ENCODE assay signal across 10 cellular contexts in the genomic region with DNA sequence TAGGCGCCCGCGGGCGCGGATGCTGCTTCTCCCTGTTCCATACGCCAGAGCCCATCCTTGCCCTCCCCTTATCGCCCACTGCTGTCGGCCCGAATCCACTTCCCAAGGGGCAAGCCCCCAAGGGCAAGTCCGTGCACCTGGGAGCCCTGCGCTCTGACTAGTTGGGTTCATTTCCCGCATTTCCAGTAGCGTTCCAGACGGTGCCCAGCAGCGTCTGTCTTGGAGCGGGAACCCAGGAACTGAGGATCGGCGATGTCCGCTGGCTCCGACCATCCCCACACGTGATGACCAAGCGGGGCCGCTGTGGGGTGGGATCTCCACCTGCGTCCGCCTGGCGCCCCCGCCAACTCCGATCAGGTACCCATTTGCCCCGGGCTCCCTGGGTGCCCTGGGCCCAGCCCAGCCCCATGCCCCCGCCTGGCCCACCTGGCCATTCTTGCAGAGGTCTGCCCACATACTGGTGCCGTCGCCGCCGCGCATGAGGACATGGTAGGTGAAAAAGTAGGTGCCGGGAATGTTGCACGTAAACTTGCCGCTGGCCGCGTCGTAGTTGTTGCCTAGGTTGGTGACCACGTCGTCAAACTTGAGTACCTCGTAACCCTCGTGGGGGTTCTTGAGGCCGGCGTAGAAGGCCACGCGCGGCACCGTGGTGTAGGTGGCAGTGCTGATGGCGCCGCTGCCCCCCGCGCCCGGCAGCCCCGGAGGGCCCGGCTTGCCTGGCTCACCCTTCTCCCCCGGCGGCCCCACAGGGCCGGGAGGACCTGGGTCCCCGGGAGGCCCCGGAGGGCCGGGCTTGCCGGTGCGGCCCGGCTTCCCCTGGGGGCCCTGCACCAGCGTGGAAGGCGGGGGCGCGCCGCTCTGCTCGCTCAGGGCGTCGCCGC. TPM values are rescaled to one million over a fixed set of nuclear protein-coding genes. Genes with fewer than 3 reads are reported as not detected.
DNase-seq lines count a peak whose midpoint lies in the region; ATAC-seq, FAIRE-seq and TF ChIP-seq lines count a peak whose summit lies in the region.
"Had no signal": no experiment of that assay in that cellular context is flagged by ENCODE, and none has a peak within 500 bp of the region (broad histone marks: within the 10 kb centered on the region; RNA-seq: fewer than 3 reads in every experiment).

No MANE protein-coding gene starts in this region.

- H3K27ac Mint-ChIP-seq in naive thymus-derived CD4-positive, alpha-beta T cell = peak overlapping the region in 2 of 9 donors; percentile 31 to 55

- peaks cover 0 to 8% (median 0%) of the 10 kb centered on the region in 5 donors for H3K36me3 Mint-ChIP-seq in naive thymus-derived CD4-positive, alpha-beta T cell

- TF ChIP-seq RAD21 in K562 (CRISPR knock-in tag; conservative IDR thresholded peaks at IDR 0.05 in 1 of 2, IDR thresholded peaks at IDR 0.05 in 1 of 2) = no peak

- no peak overlapping the region for H3K4me2 ChIP-seq in K562 (ENCODE audit: insufficient read depth, low read length)

- no peak overlapping the region for H2AFZ ChIP-seq in K562 (ENCODE audit: low read depth, low read length)

- POLR2A ChIA-PET in AG04450 (lab: Yijun Ruan, JAX) = no interaction called here
- POLR2A ChIA-PET in K562 (lab: Yijun Ruan, JAX) = interaction anchor here (0.8 kb wide), 1 partner anchor 11 kb away, joined by 4 read pairs; no protein-coding TSS in a partner anchor
- POLR2A ChIA-PET in naive thymus-derived CD4-positive, alpha-beta T cell (lab: Charles Lee) = no interaction called here
- POLR2A ChIA-PET in HEK293T (lab: Yijun Ruan, JAX) = no interaction called here

- no peak overlapping the region for H3K27ac ChIP-seq in AG04450 (ENCODE audit: low read depth, low read length)
- no peak overlapping the region for H3K27ac ChIP-seq in K562 (ENCODE audit: extremely low read depth, low read depth, low read length)
- no peak overlapping the region for H3K27ac ChIP-seq in naive thymus-derived CD4-positive, alpha-beta T cell (ENCODE audit: low read depth, low read length)
- H3K27ac ChIP-seq: body of pancreas had no signal

- H3K79me2 ChIP-seq in K562 (ENCODE audit: control insufficient read depth, insufficient read depth, low read length) = no peaks in the 10 kb centered on the region

- H3K4me1 Mint-ChIP-seq in naive thymus-derived CD4-positive, alpha-beta T cell = peaks cover 23 to 38% (median 29%) of the 10 kb centered on the region in 7 donors

- peaks cover 39 to 88% (median 52%) of the 10 kb centered on the region in 5 donors for H3K27me3 Mint-ChIP-seq in naive thymus-derived CD4-positive, alpha-beta T cell

- intact Hi-C loops in K562 (cut with micrococcal nuclease) = no loop called here
- intact Hi-C loops in naive thymus-derived CD4-positive, alpha-beta T cell (cut with micrococcal nuclease) = loop anchor here in 1 of 2 donors (5.0 kb wide), 1 partner anchor 85 kb away; a partner anchor contains a TSS

- 47% methylated on average over 44 of the region's 76 CpGs for WGBS in K562 (ENCODE audit: insufficient coverage, low coverage, missing lambda C conversion rate)

- FAIRE-seq in K562 (lab: Jason Lieb, UNC) = no peak

- ATAC-seq in K562 (no peak), HG03432 (IDR thresholded peaks at IDR 0.05; ENCODE audit: unreplicated experiment) (no peak)
- ATAC-seq in naive thymus-derived CD4-positive, alpha-beta T cell = no peak

- no peak for TF ChIP-seq POLR2A in K562 (conservative IDR thresholded peaks at IDR 0.05)

- peaks cover 47% of the 10 kb centered on the region for H3K27me3 ChIP-seq in AG04450 (ENCODE audit: control insufficient read depth, insufficient read depth, low read length)
- peaks cover 42 to 67% of the 10 kb centered on the region in 2 experiments for H3K27me3 ChIP-seq in K562 (ENCODE audit: control insufficient read depth in 2 of 2, insufficient read depth in 2 of 2, low read length in 2 of 2)
- peaks cover 14 to 21% of the 10 kb centered on the region in 2 donors for H3K27me3 ChIP-seq in naive thymus-derived CD4-positive, alpha-beta T cell (ENCODE audit: control insufficient read depth in 2 of 2, insufficient read depth in 2 of 2, low read length in 2 of 2)

- no peak for DNase-seq in AG04450 (ENCODE audit: low read depth, low spot score)
- peak; percentile 34 for DNase-seq in COR-L47 (lab: John Stamatoyannopoulos, UW)
- DNase-seq in K562 (ENCODE audit: extremely low read depth in 1 of 4, low spot score in 3 of 4) = peak in 2 of 4 experiments; percentile 53 to 63
- no peak for DNase-seq in naive thymus-derived CD4-positive, alpha-beta T cell
- no peak for DNase-seq in T-helper 1 cell
- no peak for DNase-seq in AG08396 (ENCODE audit: low spot score)
- no peak for DNase-seq in HEK293T (ENCODE audit: extremely low spot score)

- H3K4me1 ChIP-seq in K562 (replicated peaks in 1 of 2; ENCODE audit: control insufficient read depth in 2 of 2, insufficient read depth in 2 of 2, low read length in 2 of 2) = peaks cover 7 to 32% of the 10 kb centered on the region in 2 experiments; a peak in 4 of 5 replicates
- H3K4me1 ChIP-seq in naive thymus-derived CD4-positive, alpha-beta T cell (ENCODE audit: control insufficient read depth in 2 of 2, insufficient read depth in 2 of 2, low read length in 2 of 2) = peaks cover 19 to 24% of the 10 kb centered on the region in 2 donors

- no peak for TF ChIP-seq EP300 in K562 (IDR thresholded peaks at IDR 0.05; ENCODE audit: low read length)

- no peaks in the 10 kb centered on the region for H3K36me3 ChIP-seq in K562 (ENCODE audit: control insufficient read depth, insufficient read depth, low read length)
- H3K36me3 ChIP-seq in naive thymus-derived CD4-positive, alpha-beta T cell (ENCODE audit: control insufficient read depth in 2 of 3, insufficient read depth in 3 of 3, low read length in 3 of 3) = no peaks in the 10 kb centered on the region

- peaks cover 0 to 2% (median 0%) of the 10 kb centered on the region in 11 donors for H3K9me3 Mint-ChIP-seq in naive thymus-derived CD4-positive, alpha-beta T cell

- no peaks in the 10 kb centered on the region for H3K9me1 ChIP-seq in K562 (ENCODE audit: control insufficient read depth, insufficient read depth, low read length)

- H3K9ac ChIP-seq in K562 (ENCODE audit: insufficient read depth in 1 of 2, low read depth in 2 of 2, low read length in 2 of 2) = peak overlapping the region in 1 of 2 experiments; percentile 83; a peak in 2 of 4 replicates

- TF ChIP-seq CTCF in AG04450 (IDR thresholded peaks at IDR 0.05; ENCODE audit: low read depth, low read length) = no peak
- no peak for TF ChIP-seq CTCF in K562 (IDR thresholded peaks at IDR 0.05 in 2 of 3, conservative IDR thresholded peaks at IDR 0.05 in 1 of 3; ENCODE audit: insufficient read depth in 2 of 3, low read depth in 1 of 3, low read length in 3 of 3)

- peaks cover 8% of the 10 kb centered on the region; the same call in 1 of the 2 replicates for H4K20me1 ChIP-seq in K562 (replicated peaks; ENCODE audit: control insufficient read depth, insufficient read depth, low read length)

- BruUV-seq in K562 (replicated peaks; lab: Mats Ljungman, UMichigan) = no TSS peak

- H3K9me3 ChIP-seq in AG04450 (ENCODE audit: control insufficient read depth, insufficient read depth, low read length) (no peaks in the 10 kb centered on the region; the same call in 1 of the 2 replicates), K562 (replicated peaks; ENCODE audit: control insufficient read depth, insufficient read depth, low read depth, low read length) (no peaks in the 10 kb centered on the region)
- H3K9me3 ChIP-seq in naive thymus-derived CD4-positive, alpha-beta T cell (ENCODE audit: control insufficient read depth in 2 of 3, low read length in 3 of 3) = no peaks in the 10 kb centered on the region
- H3K9me3 ChIP-seq: body of pancreas, mucosa of descending colon had no signal

- CTCF ChIA-PET in AG04450 (lab: Charles Lee) (interaction anchor here (0.8 kb wide), 1 partner anchor 47 kb away, joined by 3 read pairs; no protein-coding TSS in a partner anchor), K562 (lab: Yijun Ruan, JAX; ENCODE audit: low intra/inter-chr PET ratio) (no interaction called here), HEK293T (lab: Yijun Ruan, JAX) (no interaction called here)
- CTCF ChIA-PET in naive thymus-derived CD4-positive, alpha-beta T cell (lab: Charles Lee) = no interaction called here

- H3K4me3 ChIP-seq in AG04450 (ENCODE audit: low read depth, low read length) = peak overlapping the region; percentile 20; the same call in 1 of the 2 replicates
- H3K4me3 ChIP-seq in K562 = no peak overlapping the region
- peak overlapping the region; percentile 33 for H3K4me3 ChIP-seq in naive thymus-derived CD4-positive, alpha-beta T cell (ENCODE audit: low read length)
- H3K4me3 ChIP-seq: body of pancreas, mucosa of descending colon had no signal

- peak overlapping the region; percentile 32 to 75 (median 56) for H3K4me3 Mint-ChIP-seq in naive thymus-derived CD4-positive, alpha-beta T cell

- in situ Hi-C loops in K562 (cut with MboI) = no loop called here

RNA-seq across cellular contexts. Expression of a gene that starts 0.8 kb away (rescaled TPM):
- polyA plus RNA-seq in AG04450 (2011; rRNA removed) (1.9 and 2.2 TPM in 2 replicates), K562 (2011; rRNA removed) (0.05 and 0.07 TPM in 2 replicates), K562 (2014; fragmentation: Illumina TruSeq; extraction: Trizol) (not detected in 2 replicates), K562 (2014; fragmentation: Nextera tagmentation; extraction: Ambion mirVana) (not detected), K562 (2014; rRNA removed) (0.12 and 0.27 TPM in 2 replicates)
- 1.1 and 1.8 TPM in 2 replicates for polyA minus RNA-seq in AG04450 (2011; rRNA and poly(A)+ RNA removed)
- total RNA-seq in K562 (2011; cell fraction: chromatin; rRNA removed; ENCODE audit: low replicate concordance) = not detected in 2 replicates
- total RNA-seq in K562 (2011; cell fraction: nucleolus; rRNA removed) = 0.26 and 0.33 TPM in 2 replicates
- total RNA-seq in K562 (2011; cell fraction: nucleoplasm; rRNA removed) = not detected in 2 replicates
- total RNA-seq in K562 (2014; rRNA removed) (0.09 TPM in 1 of 2 replicates, not detected in the other), K562 (2014; rRNA removed; fragmentation: Illumina TruSeq; extraction: Trizol) (not detected in 2 replicates), K562 (2015; rRNA removed; fragmentation: Illumina TruSeq; extraction: Trizol) (not detected in 2 replicates), K562 (2021) (not detected in 2 replicates)
- 0.04 and 0.39 TPM in 2 replicates for polyA plus RNA-seq in K562 (2011; cell fraction: cytosol; rRNA removed)
- not detected in 2 replicates for polyA plus RNA-seq in K562 (2011; cell fraction: nucleus; rRNA removed)
- polyA plus RNA-seq in K562 (2012) = 0.13 and 0.29 TPM in 2 replicates
- not detected in 2 replicates for polyA minus RNA-seq in K562 (2011; rRNA and poly(A)+ RNA removed)
- polyA minus RNA-seq in K562 (2011; cell fraction: cytosol; rRNA and poly(A)+ RNA removed) = not detected in 2 replicates
- not detected in 2 replicates for polyA minus RNA-seq in K562 (2011; cell fraction: nucleus; rRNA and poly(A)+ RNA removed)
- under 1 TPM in 1 of 5 experiments, not detected in 4; 0.29 TPM for total RNA-seq in naive thymus-derived CD4-positive, alpha-beta T cell
- polyA plus RNA-seq in naive thymus-derived CD4-positive, alpha-beta T cell = not detected

RNA-seq across cellular contexts. Expression of a gene that starts 19.7 kb away (rescaled TPM):
- 2.4 and 2.6 TPM in 2 replicates for polyA plus RNA-seq in AG04450 (2011; rRNA removed)
- polyA minus RNA-seq in AG04450 (2011; rRNA and poly(A)+ RNA removed) = 9.5 and 13.3 TPM in 2 replicates
- 142 and 262 TPM in 2 replicates for total RNA-seq in K562 (2011; cell fraction: chromatin; rRNA removed; ENCODE audit: low replicate concordance)
- 144 and 163 TPM in 2 replicates for total RNA-seq in K562 (2011; cell fraction: nucleolus; rRNA removed)
- 146 and 190 TPM in 2 replicates for total RNA-seq in K562 (2011; cell fraction: nucleoplasm; rRNA removed)
- total RNA-seq in K562 (2014; rRNA removed) = 12.2 and 13.5 TPM in 2 replicates
- total RNA-seq in K562 (2014; rRNA removed; fragmentation: Illumina TruSeq; extraction: Trizol) = 5.6 and 8.4 TPM in 2 replicates
- total RNA-seq in K562 (2015; rRNA removed; fragmentation: Illumina TruSeq; extraction: Trizol) = 13.2 and 13.7 TPM in 2 replicates
- 39.5 and 42.8 TPM in 2 replicates for total RNA-seq in K562 (2021)
- 19.6 and 45.5 TPM in 2 replicates for polyA plus RNA-seq in K562 (2011; rRNA removed)
- 23.9 TPM in 2 replicates for polyA plus RNA-seq in K562 (2011; cell fraction: cytosol; rRNA removed)
- polyA plus RNA-seq in K562 (2011; cell fraction: nucleus; rRNA removed) = 91.3 and 126 TPM in 2 replicates
- polyA plus RNA-seq in K562 (2012) = 15.1 and 19.2 TPM in 2 replicates
- polyA plus RNA-seq in K562 (2014; fragmentation: Illumina TruSeq; extraction: Trizol) = 23.2 and 28.8 TPM in 2 replicates
- polyA plus RNA-seq in K562 (2014; fragmentation: Nextera tagmentation; extraction: Ambion mirVana) = 1 to 10 TPM; 2.0 to 3.0 TPM
- polyA plus RNA-seq in K562 (2014; rRNA removed) = 32.2 and 42.7 TPM in 2 replicates
- polyA minus RNA-seq in K562 (2011; rRNA and poly(A)+ RNA removed) = 16.5 and 16.9 TPM in 2 replicates
- 15.9 and 24.5 TPM in 2 replicates for polyA minus RNA-seq in K562 (2011; cell fraction: cytosol; rRNA and poly(A)+ RNA removed)
- 31.2 and 36.0 TPM in 2 replicates for polyA minus RNA-seq in K562 (2011; cell fraction: nucleus; rRNA and poly(A)+ RNA removed)
- total RNA-seq in naive thymus-derived CD4-positive, alpha-beta T cell = 10 to 100 TPM in 1 of 5 experiments, under 1 TPM in 1, not detected in 3; 0.17 to 57.2 TPM
- polyA plus RNA-seq in naive thymus-derived CD4-positive, alpha-beta T cell = not detected

RNA-seq across cellular contexts. Expression of a gene that starts 52.0 kb away (rescaled TPM):
- 0.40 and 0.46 TPM in 2 replicates for polyA plus RNA-seq in AG04450 (2011; rRNA removed)
- 0.61 TPM in 1 of 2 replicates, not detected in the other for polyA minus RNA-seq in AG04450 (2011; rRNA and poly(A)+ RNA removed)
- total RNA-seq in K562 (2011; cell fraction: chromatin; rRNA removed; ENCODE audit: low replicate concordance) = 1.1 and 2.2 TPM in 2 replicates
- total RNA-seq in K562 (2011; cell fraction: nucleolus; rRNA removed) = 0.53 and 1.0 TPM in 2 replicates
- 0.95 and 1.5 TPM in 2 replicates for total RNA-seq in K562 (2011; cell fraction: nucleoplasm; rRNA removed)
- 0.36 and 2.1 TPM in 2 replicates for total RNA-seq in K562 (2014; rRNA removed)
- total RNA-seq in K562 (2014; rRNA removed; fragmentation: Illumina TruSeq; extraction: Trizol) = 0.26 and 0.65 TPM in 2 replicates
- total RNA-seq in K562 (2015; rRNA removed; fragmentation: Illumina TruSeq; extraction: Trizol) = 0.07 and 0.45 TPM in 2 replicates
- 0.25 and 1.4 TPM in 2 replicates for total RNA-seq in K562 (2021)
- polyA plus RNA-seq in K562 (2011; rRNA removed) = 0.54 and 0.61 TPM in 2 replicates
- 0.55 and 0.64 TPM in 2 replicates for polyA plus RNA-seq in K562 (2011; cell fraction: cytosol; rRNA removed)
- 0.91 and 1.0 TPM in 2 replicates for polyA plus RNA-seq in K562 (2011; cell fraction: nucleus; rRNA removed)
- 0.85 and 3.1 TPM in 2 replicates for polyA plus RNA-seq in K562 (2012)
- 0.58 and 0.96 TPM in 2 replicates for polyA plus RNA-seq in K562 (2014; fragmentation: Illumina TruSeq; extraction: Trizol)
- polyA plus RNA-seq in K562 (2014; fragmentation: Nextera tagmentation; extraction: Ambion mirVana) = under 1 TPM in 1 of 2 experiments, not detected in 1; 0.11 TPM
- polyA plus RNA-seq in K562 (2014; rRNA removed) = 0.35 and 0.90 TPM in 2 replicates
- 0.03 and 0.56 TPM in 2 replicates for polyA minus RNA-seq in K562 (2011; rRNA and poly(A)+ RNA removed)
- not detected in 2 replicates for polyA minus RNA-seq in K562 (2011; cell fraction: cytosol; rRNA and poly(A)+ RNA removed)
- polyA minus RNA-seq in K562 (2011; cell fraction: nucleus; rRNA and poly(A)+ RNA removed) = 0.22 and 0.27 TPM in 2 replicates
- not detected for total RNA-seq in naive thymus-derived CD4-positive, alpha-beta T cell
- under 1 TPM in 1 of 2 donors, not detected in 1; 0.16 TPM for polyA plus RNA-seq in naive thymus-derived CD4-positive, alpha-beta T cell
